9 cellular contexts compared by ENCODE assay signal in genomic region chr6:113995632-113996031, GRCh38. TPM values are rescaled to one million over a fixed set of nuclear protein-coding genes. Genes with fewer than 3 reads are reported as not detected.
DNase-seq lines count a peak whose midpoint lies in the region; ATAC-seq, FAIRE-seq and TF ChIP-seq lines count a peak whose summit lies in the region.
"Had no signal": no experiment of that assay in that cellular context is flagged by ENCODE, and none has a peak within 500 bp of the region (broad histone marks: within the 10 kb centered on the region; RNA-seq: fewer than 3 reads in every experiment).

No MANE protein-coding gene starts in this region.

- no peak overlapping the region for H3K23ac ChIP-seq in neuronal stem cell (ENCODE audit: low read depth, low read length, poor library complexity)

- peak overlapping the region; percentile 41 for H3K4me2 ChIP-seq in endothelial cell of umbilical vein (ENCODE audit: insufficient read depth, low read length)
- no peak overlapping the region for H3K4me2 ChIP-seq in neuronal stem cell (ENCODE audit: insufficient read depth, low read length, poor library complexity, severe bottlenecking)

- no peaks in the 10 kb centered on the region for H3K79me2 ChIP-seq in endothelial cell of umbilical vein (ENCODE audit: control insufficient read depth, insufficient read depth, low read length)

- no peak overlapping the region for H3K4ac ChIP-seq in neuronal stem cell (ENCODE audit: low read length)

- no peak overlapping the region for H4K91ac ChIP-seq in neuronal stem cell (ENCODE audit: low read depth, low read length, poor library complexity)

- WGBS in neuronal stem cell (ENCODE audit: extremely low coverage in 2 of 2, insufficient read length in 2 of 2, insufficient replicate concordance in 1 of 2), 2 donors: no CpG with 5 or more reads among the region's 4 CpGs
- 7% methylated on average over 4 of the region's 4 CpGs for WGBS in prostate gland

- H3K4me3 ChIP-seq in HAP-1: no peak overlapping the region
- H3K4me3 ChIP-seq in endothelial cell of umbilical vein (replicated peaks in 1 of 3; ENCODE audit: insufficient read depth in 1 of 3, low read depth in 1 of 3, low read length in 3 of 3): no peak overlapping the region
- no peak overlapping the region for H3K4me3 ChIP-seq in neuronal stem cell (ENCODE audit: low read length in 2 of 2)
- no peak overlapping the region for H3K4me3 ChIP-seq in prostate gland

- no peak overlapping the region for H2BK120ac ChIP-seq in neuronal stem cell (ENCODE audit: low read depth, low read length)

- DNase-seq in HAP-1 (ENCODE audit: low spot score in 2 of 2) (peak; percentile 44 to 48), NCI-H69 (lab: John Stamatoyannopoulos, UW) (peak; percentile 61), endothelial cell of umbilical vein (ENCODE audit: low read depth, low spot score) (peak; percentile 86), neuronal stem cell (ENCODE audit: low spot score) (no peak), prostate gland (ENCODE audit: low spot score) (no peak)
- DNase-seq in activated CD4-positive, alpha-beta T cell treated with anti-CD3 and anti-CD28 coated beads, Interleukin-2, amount 50 U/mL, for 48 hours: no peak
- DNase-seq: naive B cell had no signal

- no peak for TF ChIP-seq POLR2A in endothelial cell of umbilical vein (IDR thresholded peaks at IDR 0.05; ENCODE audit: low read depth, low read length)
- no peak for TF ChIP-seq POLR2A in prostate gland (IDR thresholded peaks at IDR 0.05)

- in situ Hi-C loops in HAP-1 (cut with MboI; ENCODE audit: low sequenced_read_pairs): loop anchor here (25.0 kb wide), 1 partner anchor 317 kb away; no protein-coding TSS in a partner anchor

- CTCF ChIA-PET in endothelial cell of umbilical vein (lab: Charles Lee): interaction anchor here (0.6 to 9.8 kb wide), 29 partner anchors 9 to 1901 kb away, joined by 3 to 352 read pairs (median 5); partner anchors contain the start of gene HDAC2

- no peak overlapping the region for H2AK5ac ChIP-seq in neuronal stem cell (ENCODE audit: low read depth, low read length)

- no peak for ATAC-seq in GM21717 (IDR thresholded peaks at IDR 0.05; ENCODE audit: unreplicated experiment)
- no peak for ATAC-seq in GM21723 (IDR thresholded peaks at IDR 0.05; ENCODE audit: unreplicated experiment)

- no peaks in the 10 kb centered on the region for H3K9me1 ChIP-seq in endothelial cell of umbilical vein (replicated peaks; ENCODE audit: control insufficient read depth, extremely low read depth, insufficient read depth, low read length)

- H3K79me1 ChIP-seq in neuronal stem cell (ENCODE audit: low read depth, low read length): no peaks in the 10 kb centered on the region

- H3K18ac ChIP-seq in neuronal stem cell (ENCODE audit: low read length): no peak overlapping the region

- H3K27me3 ChIP-seq in HAP-1 (ENCODE audit: low read depth): no peaks in the 10 kb centered on the region
- H3K27me3 ChIP-seq in endothelial cell of umbilical vein (ENCODE audit: control insufficient read depth in 2 of 2, insufficient read depth in 2 of 2, low read length in 2 of 2): peaks cover 0 to 2% of the 10 kb centered on the region in 2 experiments
- no peaks in the 10 kb centered on the region for H3K27me3 ChIP-seq in neuronal stem cell (ENCODE audit: control insufficient read depth in 3 of 3, insufficient read depth in 3 of 3, low read depth in 1 of 3, low read length in 3 of 3)
- H3K27me3 ChIP-seq in prostate gland (replicated peaks; ENCODE audit: insufficient read depth): no peaks in the 10 kb centered on the region

- peak overlapping the region; percentile 84 for H3K27ac ChIP-seq in endothelial cell of umbilical vein (ENCODE audit: insufficient read depth, low read depth, low read length)
- no peak overlapping the region for H3K27ac ChIP-seq in neuronal stem cell (replicated peaks; ENCODE audit: low read length)
- H3K27ac ChIP-seq in prostate gland: no peak overlapping the region

- TF ChIP-seq CTCF in endothelial cell of umbilical vein (IDR thresholded peaks at IDR 0.05; ENCODE audit: extremely low read depth in 1 of 2, insufficient read depth in 1 of 2, low read depth in 1 of 2, low read length in 2 of 2) (no peak), prostate gland (IDR thresholded peaks at IDR 0.05) (no peak)

- peak; percentile 88 for FAIRE-seq in endothelial cell of umbilical vein (lab: Jason Lieb, UNC)

- no peak overlapping the region for H4K8ac ChIP-seq in neuronal stem cell (ENCODE audit: low read depth, low read length)

- H2AFZ ChIP-seq in endothelial cell of umbilical vein (ENCODE audit: low read depth, low read length): no peak overlapping the region
- peak overlapping the region; percentile 9 for H2AFZ ChIP-seq in neuronal stem cell (ENCODE audit: low read length)

- intact Hi-C loops in endothelial cell of umbilical vein (cut with micrococcal nuclease) (loop anchor here (1.0 to 2.0 kb wide), 6 partner anchors 13 to 1901 kb away; no protein-coding TSS in a partner anchor), prostate gland (cut with DNase I) (no loop called here)

- H2BK12ac ChIP-seq in neuronal stem cell (ENCODE audit: low read length): no peak overlapping the region

- no peaks in the 10 kb centered on the region for H4K20me1 ChIP-seq in endothelial cell of umbilical vein (replicated peaks; ENCODE audit: control insufficient read depth, extremely low read depth, insufficient read depth, low read length)

- POLR2A ChIA-PET in endothelial cell of umbilical vein (lab: Charles Lee): interaction anchor here (1.2 to 1.3 kb wide), 2 partner anchors 25 to 114 kb away, joined by 3 to 5 read pairs; partner anchors contain the start of gene HDAC2

- H3K4me1 ChIP-seq in HAP-1 (peaks cover 10% of the 10 kb centered on the region), endothelial cell of umbilical vein (ENCODE audit: control insufficient read depth, extremely low read depth, insufficient read depth, low read length) (peaks cover 22% of the 10 kb centered on the region), neuronal stem cell (ENCODE audit: control insufficient read depth in 2 of 2, insufficient read depth in 1 of 2, low read depth in 1 of 2, low read length in 2 of 2) (peaks cover 3 to 4% of the 10 kb centered on the region in 2 donors), prostate gland (replicated peaks) (peaks cover 2% of the 10 kb centered on the region)

- peak overlapping the region; percentile 85 for H3K9ac ChIP-seq in endothelial cell of umbilical vein (replicated peaks; ENCODE audit: extremely low read depth, insufficient read depth, low read length)
- H3K9ac ChIP-seq in neuronal stem cell (ENCODE audit: low read depth, low read length, poor library complexity): no peak overlapping the region

- H3K36me3 ChIP-seq in HAP-1 (replicated peaks) (no peaks in the 10 kb centered on the region), endothelial cell of umbilical vein (ENCODE audit: control insufficient read depth in 2 of 2, extremely low read depth in 1 of 2, insufficient read depth in 2 of 2, low read length in 2 of 2) (no peaks in the 10 kb centered on the region), neuronal stem cell (replicated peaks in 1 of 2; ENCODE audit: control insufficient read depth in 2 of 2, insufficient read depth in 2 of 2, low read length in 2 of 2) (no peaks in the 10 kb centered on the region), prostate gland (no peaks in the 10 kb centered on the region)

- H3K14ac ChIP-seq in neuronal stem cell (ENCODE audit: low read length): no peak overlapping the region

- BruUV-seq in endothelial cell of umbilical vein (replicated peaks; lab: Mats Ljungman, UMichigan): no TSS peak

- H2BK5ac ChIP-seq in neuronal stem cell (ENCODE audit: low read length): no peak overlapping the region

- H3K9me3 ChIP-seq in HAP-1: no peaks in the 10 kb centered on the region
- no peaks in the 10 kb centered on the region for H3K9me3 ChIP-seq in endothelial cell of umbilical vein (replicated peaks; ENCODE audit: control insufficient read depth, insufficient read depth, low read length)
- peaks cover 0 to 6% of the 10 kb centered on the region in 2 donors for H3K9me3 ChIP-seq in neuronal stem cell (replicated peaks in 1 of 2; ENCODE audit: control insufficient read depth in 2 of 2, insufficient read depth in 1 of 2, low read depth in 1 of 2, low read length in 2 of 2)
- no peaks in the 10 kb centered on the region for H3K9me3 ChIP-seq in prostate gland

- H2BK15ac ChIP-seq in neuronal stem cell (ENCODE audit: low read length): no peak overlapping the region

- dilution Hi-C loops in endothelial cell of umbilical vein (cut with MboI; ENCODE audit: extremely low pct_ligation_motif_present, low sequenced_read_pairs): no loop called here

TF ChIP-seq in endothelial cell of umbilical vein, 7 proteins besides CTCF, POLR2A, EP300 and RAD21:
- TF ChIP-seq EZH2 (IDR thresholded peaks at IDR 0.05; ENCODE audit: borderline replicate concordance, low read depth, low read length, severe bottlenecking): no peak
- TF ChIP-seq JUN (IDR thresholded peaks at IDR 0.05; ENCODE audit: borderline replicate concordance, insufficient read depth, insufficient read length, low read depth): peak; percentile 88

RNA-seq across cellular contexts. Expression of gene HDAC2, which starts 24.7 kb away (rescaled TPM):
- 142 and 148 TPM in 2 replicates for total RNA-seq in endothelial cell of umbilical vein
- 90.3 and 121 TPM in 2 replicates for polyA plus RNA-seq in endothelial cell of umbilical vein
- polyA plus RNA-seq in endothelial cell of umbilical vein (2011; cell fraction: cytosol; rRNA removed): 128 and 148 TPM in 2 replicates
- polyA plus RNA-seq in endothelial cell of umbilical vein (2011; cell fraction: nucleus; rRNA removed): 107 and 136 TPM in 2 replicates
- polyA plus RNA-seq in endothelial cell of umbilical vein (2012): 163 and 231 TPM in 2 replicates
- polyA minus RNA-seq in endothelial cell of umbilical vein: 151 and 160 TPM in 2 replicates
- 133 TPM for polyA minus RNA-seq in endothelial cell of umbilical vein (2011; cell fraction: cytosol; rRNA and poly(A)+ RNA removed)
- 74.9 and 95.5 TPM in 2 replicates for polyA minus RNA-seq in endothelial cell of umbilical vein (2011; cell fraction: nucleus; rRNA and poly(A)+ RNA removed)
- 237 TPM for polyA plus RNA-seq in neuronal stem cell (2013, experiment 1 of 2)
- polyA plus RNA-seq in neuronal stem cell (2013, experiment 2 of 2): 242 TPM
- 10 to 100 TPM; 39.6 to 86.0 TPM for total RNA-seq in prostate gland

Comparison
In these comparisons a context has a peak if more than half of its experiments do, and no peak if none do; other contexts are left out.
1. DNase-seq: peak in HAP-1 (2 of 2), NCI-H69 (single experiment) and endothelial cell of umbilical vein (single experiment); none in neuronal stem cell (single experiment), activated CD4-positive, alpha-beta T cell treated with anti-CD3 and anti-CD28 coated beads, Interleukin-2, amount 50 U/mL, for 48 hours (0 of 2) and prostate gland (single experiment).